Comparison of ENCODE assay signal across 8 cellular contexts in genomic region chr7:103065666-103066065, GRCh38. TPM values are rescaled to one million over a fixed set of nuclear protein-coding genes. Genes with fewer than 3 reads are reported as not detected.
DNase-seq lines count a peak whose midpoint lies in the region; ATAC-seq and TF ChIP-seq lines count a peak whose summit lies in the region.

No MANE protein-coding gene starts in this region.

- no peak overlapping the region for H3K4me3 Mint-ChIP-seq in effector memory CD8-positive, alpha-beta T cell

- peak; percentile 29 for TF ChIP-seq CTCF in LNCaP clone FGC (IDR thresholded peaks at IDR 0.05; ENCODE audit: control insufficient read depth, extremely low read depth, insufficient read depth)

- no peak overlapping the region for H4K8ac ChIP-seq in neuronal stem cell (ENCODE audit: low read depth, low read length)

- H3K27me3 ChIP-seq in neuronal stem cell (ENCODE audit: control insufficient read depth in 3 of 3, insufficient read depth in 3 of 3, low read depth in 1 of 3, low read length in 3 of 3), result no peaks in the 10 kb centered on the region

- DNase-seq in activated gamma-delta T cell treated with Interleukin-2 at 50 U/mL for 16 hours, result peak; percentile 44
- no peak for DNase-seq in activated gamma-delta T cell (lab: John Stamatoyannopoulos, UW)
- no peak for DNase-seq in LNCaP clone FGC (ENCODE audit: low read depth)
- peak; percentile 11 for DNase-seq in activated CD4-positive, CD25-positive, alpha-beta regulatory T cell treated with anti-CD3 and anti-CD28 coated beads, Interleukin-2, amount 50 U/mL, for 16 hours (ENCODE audit: low read depth, low spot score)
- DNase-seq in effector memory CD8-positive, alpha-beta T cell, result peak; percentile 16 to 30 (median 24)
- DNase-seq in neuronal stem cell (ENCODE audit: low spot score), result peak; percentile 5
- DNase-seq in putamen (ENCODE audit: low spot score), result no peak

- no peak overlapping the region for H3K27ac Mint-ChIP-seq in effector memory CD8-positive, alpha-beta T cell

- H3K4me1 ChIP-seq in neuronal stem cell (ENCODE audit: control insufficient read depth in 2 of 2, insufficient read depth in 1 of 2, low read depth in 1 of 2, low read length in 2 of 2), result peaks cover 0 to 1% of the 10 kb centered on the region in 2 donors

- H3K36me3 ChIP-seq in neuronal stem cell (replicated peaks in 1 of 2; ENCODE audit: control insufficient read depth in 2 of 2, insufficient read depth in 2 of 2, low read length in 2 of 2), result no peaks in the 10 kb centered on the region

- no peaks in the 10 kb centered on the region for H3K4me1 Mint-ChIP-seq in effector memory CD8-positive, alpha-beta T cell (ENCODE audit: low read depth in 2 of 2)

- H2BK12ac ChIP-seq in neuronal stem cell (ENCODE audit: low read length), result no peak overlapping the region

- H2BK5ac ChIP-seq in neuronal stem cell (ENCODE audit: low read length), result no peak overlapping the region

- H3K9ac ChIP-seq in neuronal stem cell (ENCODE audit: low read depth, low read length, poor library complexity), result no peak overlapping the region

- ATAC-seq in effector memory CD8-positive, alpha-beta T cell (replicated peaks), result peak; percentile 65
- ATAC-seq in HG03135 (IDR thresholded peaks at IDR 0.05; ENCODE audit: unreplicated experiment), result no peak

- H3K4me3 ChIP-seq in LNCaP clone FGC (ENCODE audit: low read depth, low read length) (no peak overlapping the region), neuronal stem cell (ENCODE audit: low read length in 2 of 2) (no peak overlapping the region)

- H4K91ac ChIP-seq in neuronal stem cell (ENCODE audit: low read depth, low read length, poor library complexity), result no peak overlapping the region

- H3K18ac ChIP-seq in neuronal stem cell (ENCODE audit: low read length), result no peak overlapping the region

- H3K4ac ChIP-seq in neuronal stem cell (ENCODE audit: low read length), result no peak overlapping the region

- no peak overlapping the region for H2AFZ ChIP-seq in neuronal stem cell (ENCODE audit: low read length)

- no peaks in the 10 kb centered on the region for H3K9me3 Mint-ChIP-seq in effector memory CD8-positive, alpha-beta T cell

- H3K27me3 Mint-ChIP-seq in effector memory CD8-positive, alpha-beta T cell, result peaks cover 0 to 11% of the 10 kb centered on the region in 2 donors

- H2BK15ac ChIP-seq in neuronal stem cell (ENCODE audit: low read length), result no peak overlapping the region

- H3K4me2 ChIP-seq in neuronal stem cell (ENCODE audit: insufficient read depth, low read length, poor library complexity, severe bottlenecking), result no peak overlapping the region

- H3K27ac ChIP-seq in neuronal stem cell (replicated peaks; ENCODE audit: low read length), result no peak overlapping the region

- no peak overlapping the region for H3K23ac ChIP-seq in neuronal stem cell (ENCODE audit: low read depth, low read length, poor library complexity)

- H3K79me1 ChIP-seq in neuronal stem cell (ENCODE audit: low read depth, low read length), result no peaks in the 10 kb centered on the region

- H3K36me3 Mint-ChIP-seq in effector memory CD8-positive, alpha-beta T cell (ENCODE audit: insufficient read depth), result no peaks in the 10 kb centered on the region

- no peak overlapping the region for H2BK120ac ChIP-seq in neuronal stem cell (ENCODE audit: low read depth, low read length)

- peaks cover 2 to 8% of the 10 kb centered on the region in 2 donors for H3K9me3 ChIP-seq in neuronal stem cell (replicated peaks in 1 of 2; ENCODE audit: control insufficient read depth in 2 of 2, insufficient read depth in 1 of 2, low read depth in 1 of 2, low read length in 2 of 2)

- WGBS in neuronal stem cell (ENCODE audit: extremely low coverage in 2 of 2, insufficient read length in 2 of 2, insufficient replicate concordance in 1 of 2), 2 donors, result no CpG with 5 or more reads among the region's 1 CpG

- H3K14ac ChIP-seq in neuronal stem cell (ENCODE audit: low read length), result no peak overlapping the region

- no peak overlapping the region for H2AK5ac ChIP-seq in neuronal stem cell (ENCODE audit: low read depth, low read length)

RNA-seq across cellular contexts. Expression of gene FBXL13, which starts 8.9 kb away (rescaled TPM):
- polyA plus RNA-seq in neuronal stem cell (2013, experiment 1 of 2), result 0.92 TPM
- 1.2 TPM for polyA plus RNA-seq in neuronal stem cell (2013, experiment 2 of 2)

RNA-seq across cellular contexts. Expression of gene ARMC10, which starts 9.3 kb away (rescaled TPM):
- polyA plus RNA-seq in neuronal stem cell (2013, experiment 1 of 2), result 27.6 TPM
- polyA plus RNA-seq in neuronal stem cell (2013, experiment 2 of 2), result 29.7 TPM

Comparison
In these comparisons a context has a peak if more than half of its experiments do, and no peak if none do; other contexts are left out.
1. DNase-seq: peak in activated gamma-delta T cell treated with Interleukin-2 at 50 U/mL for 16 hours (single experiment), activated CD4-positive, CD25-positive, alpha-beta regulatory T cell treated with anti-CD3 and anti-CD28 coated beads, Interleukin-2, amount 50 U/mL, for 16 hours (single experiment), effector memory CD8-positive, alpha-beta T cell (3 of 3) and neuronal stem cell (single experiment); none in activated gamma-delta T cell (single experiment), LNCaP clone FGC (single experiment) and putamen (single experiment).